ENCODE assay signal across 8 cellular contexts in the genomic region with DNA sequence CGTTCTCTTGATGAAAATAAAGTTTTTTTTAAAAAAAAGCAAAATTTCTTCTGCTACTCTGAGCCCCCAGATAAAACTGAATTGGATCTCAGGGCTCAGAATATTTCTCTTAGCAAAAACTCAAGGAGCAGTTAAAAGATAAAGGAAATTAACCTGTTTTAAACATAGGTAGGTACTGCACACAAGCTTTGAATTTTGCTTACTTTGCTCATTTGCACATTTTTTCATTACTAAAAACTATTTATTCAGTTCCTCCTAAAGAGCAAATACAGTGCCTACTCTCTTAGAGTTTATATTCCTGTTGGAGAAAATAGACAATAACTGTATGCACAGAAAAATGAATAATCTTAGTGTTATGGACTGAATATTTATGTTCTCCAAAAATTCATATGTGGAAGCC.
"Had no signal": no experiment of that assay in that cellular context is flagged by ENCODE, and none has a peak within 500 bp of the region (broad histone marks: within the 10 kb centered on the region; RNA-seq: fewer than 3 reads in every experiment).

No MANE protein-coding gene starts in this region.

- FAIRE-seq: G401.6, GM12878, GM12891, GM12892, GM18507, GM19239 had no signal

- ATAC-seq: GM12878 had no signal

- H3K4me3 ChIP-seq: GM12878 had no signal

- DNase-seq: GDM1, GF-D8 had no signal
